Comparison of ENCODE assay signal across 1 cellular context in genomic region chr19:10968527-10969081, GRCh38.
TF ChIP-seq lines count a peak whose summit lies in the region.

No MANE protein-coding gene starts in this region.

TF ChIP-seq in endothelial cell of umbilical vein, 7 proteins besides CTCF, POLR2A, EP300 and RAD21:
- no peak for TF ChIP-seq MAX (IDR thresholded peaks at IDR 0.05; ENCODE audit: insufficient read depth, insufficient read length)
- no peak for TF ChIP-seq JUN (IDR thresholded peaks at IDR 0.05; ENCODE audit: borderline replicate concordance, insufficient read depth, insufficient read length, low read depth)
- TF ChIP-seq POLR2AphosphoS5 (IDR thresholded peaks at IDR 0.05; ENCODE audit: insufficient read depth, low read depth, low read length), result no peak
- TF ChIP-seq GATA2 (IDR thresholded peaks at IDR 0.05; ENCODE audit: insufficient read depth, insufficient read length, low read depth, low read length), result no peak
- TF ChIP-seq MYC (IDR thresholded peaks at IDR 0.05; ENCODE audit: low read depth, low read length), result no peak
- no peak for TF ChIP-seq EZH2 (IDR thresholded peaks at IDR 0.05; ENCODE audit: borderline replicate concordance, low read depth, low read length, severe bottlenecking)
- TF ChIP-seq FOS (IDR thresholded peaks at IDR 0.05; ENCODE audit: borderline replicate concordance, insufficient read depth, low read length), result no peak
